In the genomic region with DNA sequence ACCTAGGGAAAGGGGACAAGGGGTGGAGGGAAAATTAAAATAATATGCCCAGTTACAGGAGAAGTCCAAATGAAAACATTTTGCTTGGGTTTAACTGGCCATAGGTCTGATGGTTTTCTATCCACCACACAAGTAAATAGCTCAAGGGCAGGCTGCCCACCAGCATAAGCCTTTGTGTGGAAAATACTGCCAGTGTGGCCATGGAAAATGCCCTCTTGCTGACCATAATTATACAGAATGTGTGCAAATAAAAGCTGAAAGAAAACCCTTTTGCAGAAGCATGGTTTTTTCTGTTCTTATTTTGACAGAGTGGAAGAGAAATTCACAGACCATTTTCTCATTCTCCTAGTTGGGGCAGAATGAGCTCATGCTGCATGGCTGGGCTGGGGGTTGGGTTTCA, we compare ENCODE assay signal across 25 cellular contexts.
A peak's percentile ranks its signal among the peaks of the same experiment; 100 is the strongest.
DNase-seq lines count a peak whose midpoint lies in the region; ATAC-seq and TF ChIP-seq lines count a peak whose summit lies in the region.
"Had no signal": no experiment of that assay in that cellular context is flagged by ENCODE, and none has a peak within 500 bp of the region (broad histone marks: within the 10 kb centered on the region; RNA-seq: fewer than 3 reads in every experiment).

No MANE protein-coding gene starts in this region.

- no peak overlapping the region for H3K4me3 Mint-ChIP-seq in HFFc6
- H3K4me3 Mint-ChIP-seq: activated CD8-positive, alpha-beta T cell treated with anti-CD3 and anti-CD28 coated beads for 36 hours; activated naive CD8-positive, alpha-beta T cell; CD4-positive, CD25-positive, alpha-beta regulatory T cell; natural killer cell; T-helper 1 cell treated with Interleukin-12 subunit alpha and Interleukin-12 subunit beta and Interleukin-4 antibody, amounts not matched to agents 30 μg/mL and 1 μg/mL, for 36 hours had no signal

- DNase-seq in HFFc6: peak; percentile 1
- DNase-seq in NCI-H69 (lab: John Stamatoyannopoulos, UW): peak; percentile 46
- peak; percentile 49 for DNase-seq in astrocyte of the spinal cord (ENCODE audit: low read depth, low spot score)
- DNase-seq in osteoblast (ENCODE audit: insufficient read length, low spot score, missing footprints): no peak
- DNase-seq in GF-D8 (lab: John Stamatoyannopoulos, UW): no peak
- no peak for DNase-seq in NCI-H2081 (lab: John Stamatoyannopoulos, UW)
- DNase-seq: activated CD4-positive, CD25-positive, alpha-beta regulatory T cell treated with anti-CD3 and anti-CD28 coated beads, Interleukin-2, amount 50 U/mL, for 72 hours; activated CD8-positive, alpha-beta T cell treated with anti-CD3 and anti-CD28 coated beads for 36 hours; activated T-cell treated with anti-CD3 and anti-CD28 coated beads for 4 hours; CD4-positive, CD25-positive, alpha-beta regulatory T cell; DMS 273 treated with DMSO at 0.1 percent for 48 hours; dorsolateral prefrontal cortex; natural killer cell; NCI-H1436 treated with DMSO at 0.1 percent for 48 hours; NCI-H2171 treated with DMSO at 0.1 percent for 48 hours; NCI-H526; SK-N-SH; stimulated activated naive CD8-positive, alpha-beta T cell treated with anti-CD3 and anti-CD28 coated beads, Interleukin-15, Interleukin-2, amounts not matched to agents 100 U/mL and 50 U/mL, for 24 hours; uterus had no signal

- H3K9me3 Mint-ChIP-seq in HFFc6: no peaks in the 10 kb centered on the region
- H3K9me3 Mint-ChIP-seq: activated CD8-positive, alpha-beta T cell treated with anti-CD3 and anti-CD28 coated beads for 36 hours; natural killer cell; T-helper 1 cell treated with Interleukin-12 subunit alpha and Interleukin-12 subunit beta and Interleukin-4 antibody, amounts not matched to agents 30 μg/mL and 1 μg/mL, for 36 hours had no signal

- no peaks in the 10 kb centered on the region for H3K9me3 ChIP-seq in osteoblast (ENCODE audit: low read depth, low read length)
- H3K9me3 ChIP-seq: ascending aorta, SK-N-SH, thoracic aorta, uterus had no signal

- peaks cover 32% of the 10 kb centered on the region for H3K4me1 Mint-ChIP-seq in HFFc6 (ENCODE audit: low read depth)
- H3K4me1 Mint-ChIP-seq: CD4-positive, CD25-positive, alpha-beta regulatory T cell; natural killer cell had no signal

- peaks cover 23% of the 10 kb centered on the region for H3K27me3 Mint-ChIP-seq in HFFc6 (ENCODE audit: insufficient read depth)
- H3K27me3 Mint-ChIP-seq: activated CD8-positive, alpha-beta T cell treated with anti-CD3 and anti-CD28 coated beads for 36 hours; activated naive CD8-positive, alpha-beta T cell; CD4-positive, CD25-positive, alpha-beta regulatory T cell had no signal

- H3K4me3 ChIP-seq in astrocyte of the spinal cord (ENCODE audit: low read depth, low read length) (no peak overlapping the region), osteoblast (ENCODE audit: insufficient read depth, low read length) (no peak overlapping the region)
- H3K4me3 ChIP-seq: ascending aorta, dorsolateral prefrontal cortex, thoracic aorta, uterus had no signal

- H3K36me3 Mint-ChIP-seq in HFFc6 (ENCODE audit: low read depth): no peaks in the 10 kb centered on the region
- H3K36me3 Mint-ChIP-seq: activated naive CD8-positive, alpha-beta T cell; CD4-positive, CD25-positive, alpha-beta regulatory T cell; natural killer cell had no signal

- H3K27ac ChIP-seq in osteoblast (ENCODE audit: low read depth, low read length): peak overlapping the region; percentile 36
- H3K27ac ChIP-seq: dorsolateral prefrontal cortex, RWPE1, thoracic aorta, uterus had no signal

- no peak overlapping the region for H2AFZ ChIP-seq in osteoblast (ENCODE audit: low read length)

- no peaks in the 10 kb centered on the region for H3K79me2 ChIP-seq in osteoblast (ENCODE audit: insufficient read depth, low read length)

- H3K36me3 ChIP-seq in osteoblast (ENCODE audit: insufficient read depth, low read length): no peaks in the 10 kb centered on the region
- H3K36me3 ChIP-seq: ascending aorta, thoracic aorta, uterus had no signal

- no peaks in the 10 kb centered on the region for H4K20me1 ChIP-seq in osteoblast (ENCODE audit: insufficient read depth, low read length)

- no peak overlapping the region for H3K27ac Mint-ChIP-seq in HFFc6
- H3K27ac Mint-ChIP-seq: activated CD8-positive, alpha-beta T cell treated with anti-CD3 and anti-CD28 coated beads for 36 hours; activated naive CD8-positive, alpha-beta T cell; CD4-positive, CD25-positive, alpha-beta regulatory T cell; natural killer cell; T-helper 1 cell treated with Interleukin-12 subunit alpha and Interleukin-12 subunit beta and Interleukin-4 antibody, amounts not matched to agents 30 μg/mL and 1 μg/mL, for 36 hours had no signal

- in situ Hi-C loops in astrocyte of the spinal cord (cut with HindIII; ENCODE audit: low sequenced_read_pairs): no loop called here

- no peaks in the 10 kb centered on the region for H3K27me3 ChIP-seq in osteoblast (ENCODE audit: insufficient read depth, low read length)
- H3K27me3 ChIP-seq: ascending aorta, dorsolateral prefrontal cortex, uterus had no signal

- H3K4me2 ChIP-seq in osteoblast (ENCODE audit: insufficient read depth, low read length): no peak overlapping the region

- TF ChIP-seq CTCF in HFFc6 (IDR thresholded peaks at IDR 0.05) (no peak), astrocyte of the spinal cord (IDR thresholded peaks at IDR 0.05; ENCODE audit: low read depth, low read length) (no peak), osteoblast (IDR thresholded peaks at IDR 0.05; ENCODE audit: extremely low read depth, low read depth, low read length) (no peak)

- H3K4me1 ChIP-seq in osteoblast (ENCODE audit: insufficient read depth, low read length): peaks cover 24% of the 10 kb centered on the region
- H3K4me1 ChIP-seq: uterus had no signal

- no peak for ATAC-seq in GM19455 (IDR thresholded peaks at IDR 0.05; ENCODE audit: unreplicated experiment)
- ATAC-seq: activated CD8-positive, alpha-beta T cell treated with anti-CD3 and anti-CD28 coated beads for 36 hours; natural killer cell; stimulated activated naive CD8-positive, alpha-beta T cell treated with anti-CD3 and anti-CD28 coated beads, Interleukin-15, Interleukin-2, amounts not matched to agents 100 U/mL and 50 U/mL, for 24 hours had no signal

Comparison
In these comparisons a context has a peak if more than half of its experiments do, and no peak if none do; other contexts are left out.
1. DNase-seq: peak in HFFc6 (single experiment), NCI-H69 (single experiment) and astrocyte of the spinal cord (single experiment); none in osteoblast (single experiment), GF-D8 (single experiment) and NCI-H2081 (0 of 2).